In genomic region chr2:233476083-233476410, GRCh38 we compare ENCODE assay signal across 18 cellular contexts.
DNase-seq lines count a peak whose midpoint lies in the region; ATAC-seq and TF ChIP-seq lines count a peak whose summit lies in the region.
"Had no signal": no experiment of that assay in that cellular context is flagged by ENCODE, and none has a peak within 500 bp of the region (broad histone marks: within the 10 kb centered on the region; RNA-seq: fewer than 3 reads in every experiment).

No MANE protein-coding gene starts in this region.

- no peak for ATAC-seq in Right ventricle myocardium inferior
- no peak for ATAC-seq in GM21723 (IDR thresholded peaks at IDR 0.05; ENCODE audit: unreplicated experiment)

- no peaks in the 10 kb centered on the region for H4K20me1 ChIP-seq in neural progenitor cell (ENCODE audit: low read depth)

- H3K4me1 ChIP-seq in neural progenitor cell: no peaks in the 10 kb centered on the region
- no peaks in the 10 kb centered on the region for H3K4me1 ChIP-seq in A673 (ENCODE audit: insufficient read depth, low read length, poor library complexity, severe bottlenecking)
- H3K4me1 ChIP-seq: HAP-1 had no signal

- H3K36me3 ChIP-seq in neural progenitor cell (no peaks in the 10 kb centered on the region), A673 (ENCODE audit: insufficient read depth, low read length, poor library complexity, severe bottlenecking) (peaks cover 12% of the 10 kb centered on the region)
- H3K36me3 ChIP-seq: HAP-1 had no signal

- no peak overlapping the region for H2AFZ ChIP-seq in neural progenitor cell (replicated peaks)
- H2AFZ ChIP-seq: PC-9 had no signal

- H3K36me3 Mint-ChIP-seq in brain: peaks cover 24% of the 10 kb centered on the region
- H3K36me3 Mint-ChIP-seq in neural progenitor cell: peaks cover 6% of the 10 kb centered on the region

- no peaks in the 10 kb centered on the region for H3F3A ChIP-seq in neural progenitor cell (ENCODE audit: low read depth)

- peak; percentile 63 for DNase-seq in cardiac septum (ENCODE audit: low spot score)
- DNase-seq in Right ventricle myocardium inferior (ENCODE audit: missing footprints): no peak
- no peak for DNase-seq in neural progenitor cell (ENCODE audit: low spot score)
- peak; percentile 12 for DNase-seq in ureter (ENCODE audit: low spot score)
- no peak for DNase-seq in A673 (ENCODE audit: low spot score)
- no peak for DNase-seq in NCI-H524 treated with DMSO at 0.1 percent for 48 hours (lab: John Stamatoyannopoulos, UW)
- DNase-seq: CD4-positive, CD25-positive, alpha-beta regulatory T cell; DMS53; NCI-H1105 treated with DMSO at 0.1 percent for 48 hours; NCI-H1694 treated with DMSO at 0.1 percent for 48 hours; NCI-H2107; NCI-H774; PC-9 had no signal

- H3K4me2 ChIP-seq in neural progenitor cell: no peak overlapping the region
- H3K4me2 ChIP-seq: PC-9 had no signal

- CTCF ChIA-PET in A673 (lab: Charles Lee): no interaction called here

- H3K9me3 Mint-ChIP-seq in brain: peaks cover 0 to 2% (median 0%) of the 10 kb centered on the region in 5 experiments
- no peaks in the 10 kb centered on the region for H3K9me3 Mint-ChIP-seq in neural progenitor cell
- H3K9me3 Mint-ChIP-seq: CD4-positive, CD25-positive, alpha-beta regulatory T cell had no signal

- TF ChIP-seq CTCF in brain (conservative IDR thresholded peaks at IDR 0.05) (no peak), neural progenitor cell (IDR thresholded peaks at IDR 0.05) (no peak), A673 (conservative IDR thresholded peaks at IDR 0.05; ENCODE audit: low read depth, low read length) (no peak)

- no peaks in the 10 kb centered on the region for H3K79me2 ChIP-seq in neural progenitor cell (ENCODE audit: low read depth)

- no peak overlapping the region for H3K4me3 ChIP-seq in neural progenitor cell
- no peak overlapping the region for H3K4me3 ChIP-seq in A673 (ENCODE audit: low read depth, low read length, poor library complexity, severe bottlenecking)
- H3K4me3 ChIP-seq: HAP-1, PC-9, SK-N-MC had no signal

- H3K9me3 ChIP-seq in neural progenitor cell (ENCODE audit: low read depth) (no peaks in the 10 kb centered on the region), A673 (ENCODE audit: low read depth, low read length, poor library complexity, severe bottlenecking) (no peaks in the 10 kb centered on the region)
- H3K9me3 ChIP-seq: HAP-1 had no signal

- peaks cover 1% of the 10 kb centered on the region for H3K4me1 Mint-ChIP-seq in brain
- H3K4me1 Mint-ChIP-seq in neural progenitor cell: no peaks in the 10 kb centered on the region
- H3K4me1 Mint-ChIP-seq: CD4-positive, CD25-positive, alpha-beta regulatory T cell had no signal

- H3K27me3 ChIP-seq in neural progenitor cell (no peaks in the 10 kb centered on the region), A673 (replicated peaks; ENCODE audit: insufficient read depth, low read depth, low read length, poor library complexity) (no peaks in the 10 kb centered on the region)

- intact Hi-C loops in cardiac septum (cut with DNase I): no loop called here
- intact Hi-C loops in Right ventricle myocardium inferior (cut with DNase I): no loop called here
- intact Hi-C loops in A673 (cut with micrococcal nuclease; ENCODE audit: unreplicated experiment): no loop called here

- no peak overlapping the region for H3K9ac ChIP-seq in neural progenitor cell

- H3K27ac Mint-ChIP-seq in brain (peak overlapping the region in 4 of 5 experiments; percentile 48 to 98 (median 76)), neural progenitor cell (peak overlapping the region; percentile 60)
- H3K27ac Mint-ChIP-seq: CD4-positive, CD25-positive, alpha-beta regulatory T cell had no signal

- no peaks in the 10 kb centered on the region for H3K27me3 Mint-ChIP-seq in brain
- no peaks in the 10 kb centered on the region for H3K27me3 Mint-ChIP-seq in neural progenitor cell (ENCODE audit: insufficient read depth, low read depth)
- H3K27me3 Mint-ChIP-seq: CD4-positive, CD25-positive, alpha-beta regulatory T cell had no signal

- BruUV-seq in A673 (replicated peaks; lab: Mats Ljungman, UMichigan): no TSS peak

- no peak overlapping the region for H3K4me3 Mint-ChIP-seq in brain
- H3K4me3 Mint-ChIP-seq in neural progenitor cell: no peak overlapping the region
- H3K4me3 Mint-ChIP-seq: CD4-positive, CD25-positive, alpha-beta regulatory T cell had no signal

- POLR2A ChIA-PET in A673 (lab: Charles Lee; ENCODE audit: low non-redundant PET): no interaction called here

- H3K27ac ChIP-seq in neural progenitor cell: no peak overlapping the region
- H3K27ac ChIP-seq in A673 (ENCODE audit: low read depth, low read length, poor library complexity, severe bottlenecking): no peak overlapping the region
- H3K27ac ChIP-seq: HL-60, PC-9, SK-N-MC had no signal

Comparison
In these comparisons a context has a peak if more than half of its experiments do, and no peak if none do; other contexts are left out.
1. DNase-seq: peak in cardiac septum (single experiment) and ureter (single experiment); none in Right ventricle myocardium inferior (single experiment), neural progenitor cell (single experiment), A673 (single experiment) and NCI-H524 treated with DMSO at 0.1 percent for 48 hours (single experiment).